In genomic region chr20:11555510-11555909, GRCh38 we compare ENCODE assay signal across 24 cellular contexts.
A peak's percentile ranks its signal among the peaks of the same experiment; 100 is the strongest.
DNase-seq lines count a peak whose midpoint lies in the region; ATAC-seq and TF ChIP-seq lines count a peak whose summit lies in the region.
"Had no signal": no experiment of that assay in that cellular context is flagged by ENCODE, and none has a peak within 500 bp of the region (broad histone marks: within the 10 kb centered on the region; RNA-seq: fewer than 3 reads in every experiment).

No MANE protein-coding gene starts in this region.

- TF ChIP-seq EP300 in upper lobe of left lung (IDR thresholded peaks at IDR 0.05): no peak

- no peak for TF ChIP-seq POLR2A in upper lobe of left lung (IDR thresholded peaks at IDR 0.05)

- peaks cover 20% of the 10 kb centered on the region for H3K4me1 Mint-ChIP-seq in chondrocyte (ENCODE audit: low read depth)
- H3K4me1 Mint-ChIP-seq in osteocyte (ENCODE audit: unreplicated experiment): peaks cover 21% of the 10 kb centered on the region
- H3K4me1 Mint-ChIP-seq in activated T-cell treated with anti-CD3 and anti-CD28 coated beads, Interleukin-2, amount 50 U/mL, for 72 hours (ENCODE audit: low read depth): no peaks in the 10 kb centered on the region
- H3K4me1 Mint-ChIP-seq: CD14-positive monocyte; CD4-positive, alpha-beta memory T cell; CD4-positive, CD25-positive, alpha-beta regulatory T cell; CD8-positive, alpha-beta memory T cell had no signal

- no peaks in the 10 kb centered on the region for H3K4me1 ChIP-seq in upper lobe of left lung
- H3K4me1 ChIP-seq: BE2C, BLaER1 had no signal

- no peak overlapping the region for H3K4me3 ChIP-seq in upper lobe of left lung
- H3K4me3 ChIP-seq: BLaER1, GM12878 had no signal

- no peaks in the 10 kb centered on the region for H3K9me3 Mint-ChIP-seq in chondrocyte (ENCODE audit: low read depth)
- no peaks in the 10 kb centered on the region for H3K9me3 Mint-ChIP-seq in osteocyte (ENCODE audit: unreplicated experiment)
- peaks cover 0 to 2% of the 10 kb centered on the region in 2 donors for H3K9me3 Mint-ChIP-seq in activated T-cell treated with anti-CD3 and anti-CD28 coated beads, Interleukin-2, amount 50 U/mL, for 72 hours

- H3K36me3 ChIP-seq in upper lobe of left lung: no peaks in the 10 kb centered on the region
- H3K36me3 ChIP-seq: BE2C, BLaER1 had no signal

- intact Hi-C loops in left colon (cut with DNase I, micrococcal nuclease): no loop called here

- H3K36me3 Mint-ChIP-seq in chondrocyte (ENCODE audit: low read depth) (no peaks in the 10 kb centered on the region), osteocyte (ENCODE audit: unreplicated experiment) (no peaks in the 10 kb centered on the region)
- H3K36me3 Mint-ChIP-seq in activated T-cell treated with anti-CD3 and anti-CD28 coated beads, Interleukin-2, amount 50 U/mL, for 72 hours (ENCODE audit: insufficient read depth in 2 of 2): no peaks in the 10 kb centered on the region
- H3K36me3 Mint-ChIP-seq: CD14-positive monocyte; CD4-positive, alpha-beta memory T cell; CD4-positive, CD25-positive, alpha-beta regulatory T cell had no signal

- H3K27me3 ChIP-seq in upper lobe of left lung: no peaks in the 10 kb centered on the region
- H3K27me3 ChIP-seq: BE2C, BLaER1 had no signal

- WGBS in upper lobe of left lung, 2 donors: 88 to 90% methylated on average over 2 of the region's 2 CpGs

- no peak overlapping the region for H3K27ac ChIP-seq in upper lobe of left lung
- H3K27ac ChIP-seq: BLaER1 had no signal

- ATAC-seq in left colon: peak; percentile 95
- ATAC-seq in HG02870 (IDR thresholded peaks at IDR 0.05; ENCODE audit: unreplicated experiment): no peak
- ATAC-seq in activated T-cell treated with anti-CD3 and anti-CD28 coated beads, Interleukin-2, amount 50 U/mL, for 72 hours (replicated peaks in 1 of 2): no peak
- no peak for ATAC-seq in upper lobe of left lung (ENCODE audit: low FRiP score in 2 of 2)
- ATAC-seq: GM12878 had no signal

- TF ChIP-seq CTCF in chondrocyte (IDR thresholded peaks at IDR 0.05) (no peak), osteocyte (IDR thresholded peaks at IDR 0.05) (no peak), upper lobe of left lung (IDR thresholded peaks at IDR 0.05) (no peak)

- H3K27ac Mint-ChIP-seq in chondrocyte (ENCODE audit: unreplicated experiment) (peak overlapping the region; percentile 47), osteocyte (ENCODE audit: unreplicated experiment) (peak overlapping the region; percentile 36)
- no peak overlapping the region for H3K27ac Mint-ChIP-seq in activated T-cell treated with anti-CD3 and anti-CD28 coated beads, Interleukin-2, amount 50 U/mL, for 72 hours
- H3K27ac Mint-ChIP-seq: CD14-positive monocyte; CD4-positive, alpha-beta memory T cell; CD4-positive, CD25-positive, alpha-beta regulatory T cell; CD8-positive, alpha-beta memory T cell had no signal

- H3K4me3 Mint-ChIP-seq in chondrocyte (ENCODE audit: unreplicated experiment) (no peak overlapping the region), osteocyte (ENCODE audit: unreplicated experiment) (no peak overlapping the region)
- H3K4me3 Mint-ChIP-seq in activated T-cell treated with anti-CD3 and anti-CD28 coated beads, Interleukin-2, amount 50 U/mL, for 72 hours: no peak overlapping the region
- H3K4me3 Mint-ChIP-seq: CD14-positive monocyte; CD4-positive, alpha-beta memory T cell; CD4-positive, CD25-positive, alpha-beta regulatory T cell; CD8-positive, alpha-beta memory T cell had no signal

- H3K9me3 ChIP-seq in upper lobe of left lung: no peaks in the 10 kb centered on the region
- H3K9me3 ChIP-seq: BE2C, BLaER1 had no signal

- no peak for DNase-seq in chondrocyte (ENCODE audit: low spot score)
- no peak for DNase-seq in left colon
- no peak for DNase-seq in osteocyte (ENCODE audit: extremely low spot score, unreplicated experiment)
- no peak for DNase-seq in activated T-cell treated with anti-CD3 and anti-CD28 coated beads, Interleukin-2, amount 50 U/mL, for 72 hours
- DNase-seq in SW480 (ENCODE audit: low spot score): no peak
- no peak for DNase-seq in upper lobe of left lung
- DNase-seq: 8988T; ACHN; BE2C; C1 segment of cervical spinal cord; CD4-positive, alpha-beta memory T cell; CD4-positive, CD25-positive, alpha-beta regulatory T cell; CD8-positive, alpha-beta memory T cell; COR-L47; DMS 273 treated with DMSO at 0.1 percent for 48 hours; DMS153; DMS79; DND-41; EL; GDM1 had no signal

- H3K27me3 Mint-ChIP-seq in chondrocyte (ENCODE audit: low read depth): no peaks in the 10 kb centered on the region
- peaks cover 13% of the 10 kb centered on the region for H3K27me3 Mint-ChIP-seq in osteocyte (ENCODE audit: unreplicated experiment)
- H3K27me3 Mint-ChIP-seq in activated T-cell treated with anti-CD3 and anti-CD28 coated beads, Interleukin-2, amount 50 U/mL, for 72 hours (ENCODE audit: low read depth): no peaks in the 10 kb centered on the region
- H3K27me3 Mint-ChIP-seq: CD4-positive, alpha-beta memory T cell; CD4-positive, CD25-positive, alpha-beta regulatory T cell; CD8-positive, alpha-beta memory T cell had no signal
